Comparison of ENCODE assay signal across 21 cellular contexts in the genomic region with DNA sequence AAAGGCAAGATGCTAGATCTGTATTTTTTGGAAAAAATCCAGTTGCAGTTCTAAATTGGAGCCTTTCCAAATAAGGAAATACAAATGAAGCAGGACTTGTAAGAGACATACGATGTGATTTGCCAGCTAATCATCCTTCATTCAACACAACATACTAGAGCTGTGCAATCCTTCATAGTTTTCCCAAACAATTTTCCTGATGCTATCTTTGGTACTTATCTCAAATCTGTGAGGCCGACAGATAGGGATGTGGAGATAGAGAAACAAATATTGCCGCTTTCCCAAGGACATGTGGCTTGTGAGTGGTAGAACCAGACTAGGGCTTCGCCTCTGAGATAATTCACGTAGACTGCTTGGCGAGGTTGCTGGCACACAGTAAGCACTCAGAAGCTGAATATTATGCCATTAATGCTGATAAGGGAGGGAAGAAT.
DNase-seq lines count a peak whose midpoint lies in the region; ATAC-seq and TF ChIP-seq lines count a peak whose summit lies in the region.
"Had no signal": no experiment of that assay in that cellular context is flagged by ENCODE, and none has a peak within 500 bp of the region (broad histone marks: within the 10 kb centered on the region; RNA-seq: fewer than 3 reads in every experiment).

No MANE protein-coding gene starts in this region.

- peaks cover 2% of the 10 kb centered on the region for H3K36me3 Mint-ChIP-seq in mesothelial cell of epicardium
- no peaks in the 10 kb centered on the region for H3K36me3 Mint-ChIP-seq in neural progenitor cell

- H3K36me3 ChIP-seq in body of pancreas (replicated peaks in 1 of 2; ENCODE audit: insufficient read depth in 1 of 2, low read depth in 2 of 2) (no peaks in the 10 kb centered on the region), cardiac muscle cell (peaks cover 4% of the 10 kb centered on the region), upper lobe of right lung (peaks cover 7% of the 10 kb centered on the region), neural progenitor cell (no peaks in the 10 kb centered on the region)
- H3K36me3 ChIP-seq: sigmoid colon had no signal

- H3K27ac Mint-ChIP-seq in mesothelial cell of epicardium (peak overlapping the region; percentile 72), neural progenitor cell (no peak overlapping the region)
- H3K27ac Mint-ChIP-seq: activated naive CD4-positive, alpha-beta T cell treated with anti-CD3 and anti-CD28 coated beads, Interleukin-2, amount 50 U/mL, for 72 hours; effector memory CD8-positive, alpha-beta T cell had no signal

- no peaks in the 10 kb centered on the region for H3K9me3 ChIP-seq in body of pancreas
- H3K9me3 ChIP-seq in cardiac muscle cell (ENCODE audit: low read depth) = no peaks in the 10 kb centered on the region
- H3K9me3 ChIP-seq in upper lobe of right lung = no peaks in the 10 kb centered on the region
- H3K9me3 ChIP-seq in neural progenitor cell (ENCODE audit: low read depth) = no peaks in the 10 kb centered on the region
- H3K9me3 ChIP-seq: sigmoid colon had no signal

- no peak overlapping the region for H3K4me3 ChIP-seq in body of pancreas
- no peak overlapping the region for H3K4me3 ChIP-seq in cardiac muscle cell
- H3K4me3 ChIP-seq in upper lobe of right lung = no peak overlapping the region
- no peak overlapping the region for H3K4me3 ChIP-seq in neural progenitor cell
- H3K4me3 ChIP-seq: GM12878, sigmoid colon had no signal

- H3K9ac ChIP-seq in neural progenitor cell = no peak overlapping the region
- H3K9ac ChIP-seq: KMS-11 had no signal

- H4K20me1 ChIP-seq in neural progenitor cell (ENCODE audit: low read depth) = no peaks in the 10 kb centered on the region

- H3K27me3 ChIP-seq in body of pancreas (no peaks in the 10 kb centered on the region), cardiac muscle cell (no peaks in the 10 kb centered on the region), upper lobe of right lung (no peaks in the 10 kb centered on the region), neural progenitor cell (no peaks in the 10 kb centered on the region)
- H3K27me3 ChIP-seq: sigmoid colon had no signal

- no peaks in the 10 kb centered on the region for H3F3A ChIP-seq in neural progenitor cell (ENCODE audit: low read depth)

- H3K4me2 ChIP-seq in neural progenitor cell = no peak overlapping the region
- H3K4me2 ChIP-seq: KMS-11 had no signal

- H3K27me3 Mint-ChIP-seq in mesothelial cell of epicardium (ENCODE audit: low read depth) (no peaks in the 10 kb centered on the region), neural progenitor cell (ENCODE audit: insufficient read depth, low read depth) (no peaks in the 10 kb centered on the region)
- H3K27me3 Mint-ChIP-seq: effector memory CD8-positive, alpha-beta T cell had no signal

- WGBS in body of pancreas, 2 donors = 8 to 12% methylated on average over 6 of the region's 6 CpGs

- H3K79me2 ChIP-seq in neural progenitor cell (ENCODE audit: low read depth) = no peaks in the 10 kb centered on the region

- no peaks in the 10 kb centered on the region for H3K9me3 Mint-ChIP-seq in mesothelial cell of epicardium
- no peaks in the 10 kb centered on the region for H3K9me3 Mint-ChIP-seq in neural progenitor cell
- H3K9me3 Mint-ChIP-seq: activated naive CD4-positive, alpha-beta T cell treated with anti-CD3 and anti-CD28 coated beads, Interleukin-2, amount 50 U/mL, for 72 hours; effector memory CD8-positive, alpha-beta T cell had no signal

- intact Hi-C loops in body of pancreas (cut with DNase I) = no loop called here
- intact Hi-C loops in upper lobe of right lung (cut with DNase I) = no loop called here

- ATAC-seq in body of pancreas (peak; percentile 38), upper lobe of right lung (peak; percentile 58), HG03139 (IDR thresholded peaks at IDR 0.05; ENCODE audit: unreplicated experiment) (no peak)
- ATAC-seq: activated naive CD4-positive, alpha-beta T cell treated with anti-CD3 and anti-CD28 coated beads, Interleukin-2, amount 50 U/mL, for 72 hours; effector memory CD8-positive, alpha-beta T cell; GM12878 had no signal

- H3K4me1 Mint-ChIP-seq in mesothelial cell of epicardium (peaks cover 25% of the 10 kb centered on the region), neural progenitor cell (no peaks in the 10 kb centered on the region)

- TF ChIP-seq POLR2A in body of pancreas (IDR thresholded peaks at IDR 0.05) = no peak

- H3K27ac ChIP-seq in body of pancreas (peak overlapping the region in 3 of 4 donors; percentile 10 to 28 (median 19)), cardiac muscle cell (peak overlapping the region; percentile 3), upper lobe of right lung (no peak overlapping the region), neural progenitor cell (no peak overlapping the region)
- H3K27ac ChIP-seq: KMS-11, sigmoid colon had no signal

- H3K4me1 ChIP-seq in body of pancreas = peaks cover 27% of the 10 kb centered on the region
- H3K4me1 ChIP-seq in cardiac muscle cell (ENCODE audit: low read depth) = peaks cover 24% of the 10 kb centered on the region
- peaks cover 6% of the 10 kb centered on the region for H3K4me1 ChIP-seq in upper lobe of right lung
- H3K4me1 ChIP-seq in neural progenitor cell = no peaks in the 10 kb centered on the region
- H3K4me1 ChIP-seq: sigmoid colon had no signal

- H3K4me3 Mint-ChIP-seq in mesothelial cell of epicardium = no peak overlapping the region
- no peak overlapping the region for H3K4me3 Mint-ChIP-seq in neural progenitor cell
- H3K4me3 Mint-ChIP-seq: effector memory CD8-positive, alpha-beta T cell had no signal

- TF ChIP-seq CTCF in body of pancreas (IDR thresholded peaks at IDR 0.05) (no peak), cardiac muscle cell (IDR thresholded peaks at IDR 0.05; ENCODE audit: low read depth, low read length) (no peak), mesothelial cell of epicardium (IDR thresholded peaks at IDR 0.05; ENCODE audit: unreplicated experiment) (no peak), upper lobe of right lung (IDR thresholded peaks at IDR 0.05) (no peak), neural progenitor cell (IDR thresholded peaks at IDR 0.05) (no peak)

- peak in 3 of 4 donors; percentile 16 to 29 (median 23) for DNase-seq in body of pancreas
- DNase-seq in cardiac muscle cell (ENCODE audit: low read depth in 1 of 2, low spot score in 1 of 2) = peak in 1 of 2 donors; percentile 58
- DNase-seq in mesothelial cell of epicardium (ENCODE audit: low spot score in 2 of 2, unreplicated experiment in 2 of 2) = no peak
- DNase-seq in upper lobe of right lung = no peak
- DNase-seq in cortex of kidney (lab: John Stamatoyannopoulos, UW) = no peak
- DNase-seq in neural progenitor cell (ENCODE audit: low spot score) = no peak
- DNase-seq: activated CD4-positive, alpha-beta T cell treated with anti-CD3 and anti-CD28 coated beads, Interleukin-2, amount 50 U/mL, for 1 hour; activated T-cell treated with anti-CD3 and anti-CD28 coated beads for 4 hours; AML-193; effector memory CD8-positive, alpha-beta T cell; foreskin fibroblast; GF-D8; kidney glomerular epithelial cell; NCI-H1048; NCI-H524; occipital lobe; sigmoid colon had no signal

- H2AFZ ChIP-seq in neural progenitor cell (replicated peaks) = no peak overlapping the region

Comparison
In these comparisons a context has a peak if more than half of its experiments do, and no peak if none do; other contexts are left out.
1. DNase-seq: peak in body of pancreas (3 of 4); none in mesothelial cell of epicardium (0 of 2), upper lobe of right lung (single experiment), cortex of kidney (single experiment) and neural progenitor cell (single experiment).
2. H3K27ac ChIP-seq: peak in body of pancreas (3 of 4) and cardiac muscle cell (single experiment); none in upper lobe of right lung (single experiment) and neural progenitor cell (single experiment).